In genomic region chr7:94907026-94907419, GRCh38 we compare ENCODE assay signal across 8 cellular contexts. TPM values are rescaled to one million over a fixed set of nuclear protein-coding genes. Genes with fewer than 3 reads are reported as not detected.
DNase-seq lines count a peak whose midpoint lies in the region; TF ChIP-seq lines count a peak whose summit lies in the region.

No MANE protein-coding gene starts in this region.

- H3K27me3 ChIP-seq in muscle layer of colon (ENCODE audit: control insufficient read depth in 1 of 2, insufficient read depth in 2 of 2, low read length in 2 of 2) (no peaks in the 10 kb centered on the region), tibial nerve (no peaks in the 10 kb centered on the region)

- 78 to 87% methylated on average over 5 of the region's 5 CpGs for WGBS in tibial nerve, 2 donors

- H3K27ac Mint-ChIP-seq in endothelial cell (ENCODE audit: unreplicated experiment) = peak overlapping the region; percentile 63

- H3K9me3 ChIP-seq in muscle layer of colon (ENCODE audit: low read length) = no peaks in the 10 kb centered on the region
- no peaks in the 10 kb centered on the region for H3K9me3 ChIP-seq in tibial nerve

- peak overlapping the region; percentile 31 for H3K9ac ChIP-seq in muscle layer of colon (ENCODE audit: low read length)

- peak overlapping the region; percentile 90 for H3K4me3 Mint-ChIP-seq in endothelial cell (ENCODE audit: unreplicated experiment)

- H3K4me3 ChIP-seq in muscle layer of colon (ENCODE audit: low read depth in 1 of 2, low read length in 2 of 2) (peak overlapping the region; percentile 44 to 47), tibial nerve (peak overlapping the region; percentile 40 to 63 (median 51))

- H3K4me1 ChIP-seq in muscle layer of colon (ENCODE audit: insufficient read depth, low read length) (peaks cover 10% of the 10 kb centered on the region), tibial nerve (peaks cover 0 to 25% (median 0%) of the 10 kb centered on the region in 4 donors)

- H3K36me3 ChIP-seq in muscle layer of colon (ENCODE audit: insufficient read depth, low read length) = no peaks in the 10 kb centered on the region
- no peaks in the 10 kb centered on the region for H3K36me3 ChIP-seq in tibial nerve

- peak overlapping the region; percentile 72 for H3K27ac ChIP-seq in muscle layer of colon (ENCODE audit: low read depth, low read length)
- H3K27ac ChIP-seq in tibial nerve = peak overlapping the region; percentile 48 to 87 (median 82)

- H3K4me1 Mint-ChIP-seq in endothelial cell (ENCODE audit: unreplicated experiment) = peaks cover 20% of the 10 kb centered on the region

- DNase-seq in NCI-H345 treated with DMSO at 0.1 percent for 48 hours (lab: John Stamatoyannopoulos, UW; ENCODE audit: unreplicated experiment) (peak; percentile 15), NCI-H345 (lab: John Stamatoyannopoulos, UW) (no peak), endothelial cell (ENCODE audit: low spot score) (no peak), tibial nerve (ENCODE audit: low spot score in 2 of 2) (no peak), dedifferentiated amniotic fluid mesenchymal stem cell (ENCODE audit: extremely low spot score) (no peak), kidney tubule cell (ENCODE audit: low spot score) (no peak), HPDE6-E6E7 (ENCODE audit: extremely low spot score) (no peak)

- no peak for TF ChIP-seq EP300 in tibial nerve (IDR thresholded peaks at IDR 0.05)

- TF ChIP-seq POLR2A in tibial nerve (IDR thresholded peaks at IDR 0.05) = no peak

- peaks cover 6% of the 10 kb centered on the region for H3K27me3 Mint-ChIP-seq in endothelial cell (ENCODE audit: unreplicated experiment)

- H3K9me3 Mint-ChIP-seq in endothelial cell (ENCODE audit: unreplicated experiment) = no peaks in the 10 kb centered on the region

- no peaks in the 10 kb centered on the region for H3K36me3 Mint-ChIP-seq in endothelial cell (ENCODE audit: low read depth, unreplicated experiment)

- TF ChIP-seq CTCF in endothelial cell (IDR thresholded peaks at IDR 0.05; ENCODE audit: unreplicated experiment) (no peak), tibial nerve (IDR thresholded peaks at IDR 0.05) (no peak)

RNA-seq across cellular contexts. Expression of gene PPP1R9A, which starts 0.4 kb away (rescaled TPM):
- 22.2 TPM for total RNA-seq in endothelial cell (ENCODE audit: unreplicated experiment)
- 10 to 100 TPM; 15.7 to 37.6 (median 27.6) TPM for total RNA-seq in tibial nerve
